In the genomic region with DNA sequence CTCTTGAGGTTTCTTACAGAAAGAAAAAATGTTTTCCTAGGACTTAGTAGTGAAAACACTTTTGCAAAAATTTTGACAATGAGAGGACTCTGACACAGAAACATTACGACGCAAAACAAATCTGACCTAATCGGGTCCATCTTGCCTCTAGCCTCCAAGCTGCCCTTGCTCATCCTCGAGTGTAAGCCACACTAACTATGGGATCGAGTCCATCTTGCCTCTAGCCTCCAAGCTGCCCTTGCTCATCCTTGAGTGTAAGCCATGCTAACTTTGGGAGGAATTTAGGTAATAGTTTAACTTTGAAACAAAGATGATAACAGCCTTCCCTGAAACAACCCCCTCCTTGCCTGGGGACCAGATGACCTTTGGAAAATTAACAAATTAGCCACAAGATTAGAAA, we compare ENCODE assay signal across 13 cellular contexts.
DNase-seq lines count a peak whose midpoint lies in the region; ATAC-seq and TF ChIP-seq lines count a peak whose summit lies in the region.
"Had no signal": no experiment of that assay in that cellular context is flagged by ENCODE, and none has a peak within 500 bp of the region (broad histone marks: within the 10 kb centered on the region; RNA-seq: fewer than 3 reads in every experiment).

No MANE protein-coding gene starts in this region.

- no peaks in the 10 kb centered on the region for H3K36me3 ChIP-seq in heart right ventricle

- WGBS in heart right ventricle, 2 donors = 89 to 91% methylated on average over 5 of the region's 5 CpGs

- H3K4me3 ChIP-seq in heart right ventricle = no peak overlapping the region

- H3K4me1 ChIP-seq in heart right ventricle = peaks cover 0 to 5% (median 0%) of the 10 kb centered on the region in 9 donors

- no peak for ATAC-seq in heart right ventricle
- no peak for ATAC-seq in left cardiac atrium
- ATAC-seq in HG03354 (IDR thresholded peaks at IDR 0.05; ENCODE audit: poor library complexity, severe bottlenecking, unreplicated experiment) = peak; percentile 63
- peak; percentile 35 for ATAC-seq in left ventricle myocardium superior
- no peak for ATAC-seq in GM18520 (IDR thresholded peaks at IDR 0.05; ENCODE audit: unreplicated experiment)
- ATAC-seq: HepG2 had no signal

- H3K27ac ChIP-seq in heart right ventricle = peak overlapping the region in 6 of 10 donors; percentile 70 to 88 (median 82)
- H3K27ac ChIP-seq: C4-2B had no signal

- no peaks in the 10 kb centered on the region for H3K9me3 ChIP-seq in heart right ventricle

- no peaks in the 10 kb centered on the region for H3K27me3 ChIP-seq in heart right ventricle

- intact Hi-C loops in heart right ventricle (cut with DNase I) = no loop called here
- intact Hi-C loops in left cardiac atrium (cut with DNase I) = no loop called here
- intact Hi-C loops in left ventricle myocardium superior (cut with micrococcal nuclease) = no loop called here

- no peak for TF ChIP-seq CTCF in heart right ventricle (IDR thresholded peaks at IDR 0.05)

- DNase-seq in heart right ventricle (no peak), left cardiac atrium (no peak), left ventricle myocardium superior (no peak), Ammon's horn (ENCODE audit: low spot score) (no peak), T1000 (lab: John Stamatoyannopoulos, UW) (no peak)
- DNase-seq: CD4-positive, alpha-beta memory T cell; DMS79 treated with DMSO at 0.1 percent for 48 hours; GF-D8; H9 had no signal

Comparison
In these comparisons a context has a peak if more than half of its experiments do, and no peak if none do; other contexts are left out.
1. ATAC-seq: peak in HG03354 (single experiment) and left ventricle myocardium superior (single experiment); none in heart right ventricle (0 of 8), left cardiac atrium (0 of 2) and GM18520 (single experiment).